In the genomic region with DNA sequence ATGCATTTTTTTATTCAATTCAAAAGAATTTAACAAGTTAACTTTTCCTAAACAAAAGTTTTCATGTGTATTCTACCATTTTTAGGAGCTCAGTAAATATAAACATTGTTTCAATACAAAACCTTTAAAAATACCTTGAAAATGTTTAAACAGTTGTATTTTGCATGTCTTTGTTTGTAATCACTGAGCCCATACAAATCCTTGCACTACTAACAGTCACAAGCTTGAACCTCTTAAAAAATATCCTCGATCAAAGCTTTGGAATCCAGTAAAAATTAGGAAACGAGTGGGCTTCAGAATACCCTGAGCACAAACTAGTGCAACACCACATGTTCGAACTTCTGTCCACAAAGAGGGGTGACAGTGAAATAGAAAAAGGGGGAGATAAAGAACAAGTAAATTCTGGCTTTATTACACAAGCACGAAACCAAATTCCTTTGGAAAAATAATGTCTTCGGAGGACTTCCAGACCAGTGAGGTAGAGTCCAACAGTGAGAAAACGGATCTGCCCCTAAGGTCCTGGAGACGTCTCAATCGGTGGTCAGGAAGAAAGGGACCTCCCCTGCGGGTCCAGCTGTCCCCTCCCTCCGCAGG, we compare ENCODE assay signal across 8 cellular contexts. TPM values are rescaled to one million over a fixed set of nuclear protein-coding genes. Genes with fewer than 3 reads are reported as not detected.
DNase-seq lines count a peak whose midpoint lies in the region; ATAC-seq and TF ChIP-seq lines count a peak whose summit lies in the region.

No MANE protein-coding gene starts in this region.

- DNase-seq in AG08396 (ENCODE audit: low spot score) (peak; percentile 34), cardiac fibroblast (ENCODE audit: low read depth in 2 of 2) (no peak), COLO668 (lab: John Stamatoyannopoulos, UW; ENCODE audit: unreplicated experiment) (no peak)
- no peak for DNase-seq in activated CD4-positive, alpha-beta T cell treated with anti-CD3 and anti-CD28 coated beads, Interleukin-2, amount 50 U/mL, for 1 hour

- H3K9ac ChIP-seq in HUES64 (ENCODE audit: low read depth, low read length), result peak overlapping the region; percentile 71

- H3K4me3 ChIP-seq in HUES64 (ENCODE audit: low read length), result peak overlapping the region; percentile 99
- H3K4me3 ChIP-seq in cardiac fibroblast (replicated peaks in 1 of 2; ENCODE audit: low read depth in 2 of 2, low read length in 2 of 2), result peak overlapping the region; percentile 89 to 91
- H3K4me3 ChIP-seq in muscle layer of duodenum (ENCODE audit: low read depth in 1 of 2, low read length in 2 of 2), result peak overlapping the region; percentile 84 to 92

- no peak for TF ChIP-seq CTCF in cardiac fibroblast (IDR thresholded peaks at IDR 0.05; ENCODE audit: low read depth, low read length)

- WGBS in HUES64, result 13% methylated on average over 9 of the region's 10 CpGs

- peaks cover 8% of the 10 kb centered on the region for H3K4me1 ChIP-seq in HUES64 (ENCODE audit: insufficient read depth, low read length)
- H3K4me1 ChIP-seq in muscle layer of duodenum (ENCODE audit: control insufficient read depth in 1 of 2, insufficient read depth in 2 of 2, low read length in 2 of 2), result peaks cover 12 to 24% of the 10 kb centered on the region in 2 donors

- H3K9me3 ChIP-seq in HUES64 (ENCODE audit: insufficient read depth, low read depth, low read length) (no peaks in the 10 kb centered on the region), muscle layer of duodenum (ENCODE audit: control insufficient read depth in 1 of 2, low read length in 2 of 2) (no peaks in the 10 kb centered on the region)

- H3K36me3 ChIP-seq in HUES64 (ENCODE audit: insufficient read depth, low read length), result no peaks in the 10 kb centered on the region
- no peaks in the 10 kb centered on the region for H3K36me3 ChIP-seq in muscle layer of duodenum (ENCODE audit: control insufficient read depth in 1 of 2, insufficient read depth in 2 of 2, low read length in 2 of 2)

- H3K27me3 ChIP-seq in HUES64 (ENCODE audit: insufficient read depth, low read length), result no peaks in the 10 kb centered on the region
- no peaks in the 10 kb centered on the region for H3K27me3 ChIP-seq in muscle layer of duodenum (ENCODE audit: low read depth, low read length)

- peak overlapping the region; percentile 51 for H3K27ac ChIP-seq in HUES64 (ENCODE audit: low read depth, low read length)
- H3K27ac ChIP-seq in muscle layer of duodenum (ENCODE audit: low read length), result peak overlapping the region; percentile 94

- ATAC-seq in HG02973 (IDR thresholded peaks at IDR 0.05; ENCODE audit: unreplicated experiment) (no peak), GM19397 (IDR thresholded peaks at IDR 0.05; ENCODE audit: unreplicated experiment) (no peak)

RNA-seq across cellular contexts. Expression of gene CCDC71L, which starts 1.5 kb away (rescaled TPM):
- 10.5 TPM for polyA plus RNA-seq in HUES64 (2013, experiment 1 of 2)
- 12.0 TPM for polyA plus RNA-seq in HUES64 (2013, experiment 2 of 2)
